23 cellular contexts compared by ENCODE assay signal in the genomic region with DNA sequence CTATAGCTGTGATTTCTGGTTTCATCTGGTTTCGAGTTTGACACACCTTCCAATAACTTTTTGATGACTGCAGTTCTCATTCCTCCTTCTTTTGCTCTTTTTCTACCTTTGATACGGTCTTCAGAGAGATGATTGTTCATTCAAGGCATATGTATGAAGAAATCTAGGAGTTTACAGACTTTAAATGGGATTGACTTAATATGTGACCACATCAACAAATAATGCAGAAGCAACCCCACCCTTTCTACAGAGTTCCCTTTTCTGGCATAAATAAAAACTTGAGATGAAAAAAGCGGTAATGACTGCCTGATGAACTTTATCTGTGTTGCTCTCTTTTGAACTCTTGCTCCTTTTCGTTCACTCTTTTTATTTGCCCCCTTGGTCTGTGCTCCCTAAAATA.
"Had no signal": no experiment of that assay in that cellular context is flagged by ENCODE, and none has a peak within 500 bp of the region (broad histone marks: within the 10 kb centered on the region; RNA-seq: fewer than 3 reads in every experiment).

No MANE protein-coding gene starts in this region.

- DNase-seq: colonic mucosa; cortex of kidney; dermis blood vessel endothelial cell; dorsolateral prefrontal cortex; effector CD4-positive, alpha-beta T cell; effector CD8-positive, alpha-beta T cell; effector memory CD4-positive, alpha-beta T cell; effector memory CD8-positive, alpha-beta T cell; endodermal cell; erythroblast; esophagus squamous epithelium; foreskin keratinocyte; foreskin melanocyte; gastrocnemius medialis; glutamatergic neuron; head of caudate nucleus; heart left ventricle; heart right ventricle had no signal

- H3K27me3 ChIP-seq: colonic mucosa, esophagus muscularis mucosa, esophagus squamous epithelium, foreskin keratinocyte, gastrocnemius medialis, gastroesophageal sphincter, heart left ventricle, heart right ventricle had no signal

- H3K9me3 ChIP-seq: colonic mucosa, esophagus muscularis mucosa, esophagus squamous epithelium, gastrocnemius medialis, gastroesophageal sphincter had no signal

- H3K27ac ChIP-seq: colonic mucosa, coronary artery, dorsolateral prefrontal cortex, epithelial cell of prostate, esophagus muscularis mucosa, esophagus squamous epithelium, foreskin keratinocyte, gastrocnemius medialis, gastroesophageal sphincter, heart left ventricle, heart right ventricle had no signal

- ATAC-seq: effector memory CD8-positive, alpha-beta T cell; esophagus mucosa; foreskin keratinocyte; gastrocnemius medialis; gastroesophageal sphincter; heart left ventricle; heart right ventricle had no signal

- H3K4me3 ChIP-seq: colonic mucosa, coronary artery, dorsolateral prefrontal cortex, esophagus muscularis mucosa, esophagus squamous epithelium, gastrocnemius medialis, gastroesophageal sphincter, heart left ventricle, heart right ventricle had no signal

- H3K4me1 ChIP-seq: colonic mucosa, foreskin keratinocyte, gastrocnemius medialis had no signal

- H3K36me3 ChIP-seq: colonic mucosa, esophagus muscularis mucosa, esophagus squamous epithelium, gastrocnemius medialis, gastroesophageal sphincter, heart left ventricle, heart right ventricle had no signal
